9 cellular contexts compared by ENCODE assay signal in the genomic region with DNA sequence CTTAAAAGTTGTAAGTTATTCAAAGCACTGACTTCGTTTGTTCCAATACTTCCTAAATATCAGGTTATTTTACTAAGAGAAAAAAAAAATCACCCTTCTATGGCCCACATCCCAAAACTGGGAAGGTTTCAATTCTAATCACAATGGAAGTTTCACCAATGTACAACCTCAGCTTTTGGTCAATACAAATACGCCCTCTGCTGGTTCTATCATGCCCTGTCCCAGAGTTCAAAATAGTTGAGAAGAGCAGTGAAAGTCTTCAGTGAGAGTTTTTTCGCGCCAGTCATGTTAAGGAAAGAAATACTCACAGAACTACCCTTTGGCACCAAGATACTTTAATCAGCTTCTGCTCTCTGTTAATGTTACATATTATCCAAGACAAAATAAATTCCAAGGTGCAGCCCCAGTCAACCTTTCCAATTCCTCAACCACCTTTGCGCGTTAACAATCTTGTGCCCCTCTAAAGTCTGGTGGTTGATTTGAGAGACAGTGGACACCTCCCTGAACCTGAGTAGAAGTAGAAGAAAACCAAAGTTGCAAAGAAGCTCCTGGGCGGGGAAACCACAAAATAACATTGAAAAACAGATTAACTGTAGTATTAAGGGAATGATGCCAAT. TPM values are rescaled to one million over a fixed set of nuclear protein-coding genes. Genes with fewer than 3 reads are reported as not detected.
DNase-seq lines count a peak whose midpoint lies in the region; ATAC-seq, FAIRE-seq and TF ChIP-seq lines count a peak whose summit lies in the region.
"Had no signal": no experiment of that assay in that cellular context is flagged by ENCODE, and none has a peak within 500 bp of the region (broad histone marks: within the 10 kb centered on the region; RNA-seq: fewer than 3 reads in every experiment).

No MANE protein-coding gene starts in this region.

- intact Hi-C loops in HepG2 (cut with micrococcal nuclease; ENCODE audit: unreplicated experiment) = loop anchor here (1.0 kb wide), 4 partner anchors 74 to 498 kb away; no protein-coding TSS in a partner anchor

- ATAC-seq in GM23338 = peak; percentile 97
- peak; percentile 94 for ATAC-seq in HepG2
- ATAC-seq in HG03135 (IDR thresholded peaks at IDR 0.05; ENCODE audit: unreplicated experiment) = no peak

- H3K9me3 Mint-ChIP-seq in GM23338 = peaks cover 12% of the 10 kb centered on the region; the same call in 2 of the 3 replicates

- 49% methylated on average over 7 of the region's 7 CpGs for WGBS in HepG2 (ENCODE audit: low lambda C conversion rate)

- no TSS peak for BruUV-seq in HepG2 (replicated peaks; lab: Mats Ljungman, UMichigan)

- H3F3A ChIP-seq in GM23338 (replicated peaks; ENCODE audit: low read depth) = no peaks in the 10 kb centered on the region

- in situ Hi-C loops in HepG2 (cut with HindIII; ENCODE audit: extremely low pct_ligation_motif_present, low pct_unique_long_range_greater_than_20kb) = no loop called here

- no peaks in the 10 kb centered on the region for H3K4me1 Mint-ChIP-seq in GM23338

- peak; percentile 87 for FAIRE-seq in HepG2 (lab: Jason Lieb, UNC)

- POLR2A ChIA-PET in HepG2 (lab: Yijun Ruan, JAX) = no interaction called here

- H3K27me3 ChIP-seq in GM23338 (ENCODE audit: insufficient read depth) (no peaks in the 10 kb centered on the region), WERI-Rb-1 (ENCODE audit: insufficient read depth, low read depth, severe bottlenecking) (no peaks in the 10 kb centered on the region), HepG2 (ENCODE audit: control insufficient read depth in 1 of 2, insufficient read depth in 2 of 2, low read length in 2 of 2) (no peaks in the 10 kb centered on the region)

- no peak for TF ChIP-seq POLR2A in HepG2 (IDR thresholded peaks at IDR 0.05; ENCODE audit: insufficient read depth in 1 of 2, low read depth in 2 of 2, low read length in 2 of 2)

- H3K27ac ChIP-seq in GM23338 (ENCODE audit: low read depth) = no peak overlapping the region
- H3K27ac ChIP-seq in WERI-Rb-1 = no peak overlapping the region
- no peak overlapping the region for H3K27ac ChIP-seq in coronary artery
- no peak overlapping the region for H3K27ac ChIP-seq in HepG2 (ENCODE audit: extremely low read length, insufficient read depth, low read length)
- H3K27ac ChIP-seq: skin epidermis had no signal

- H3K36me3 Mint-ChIP-seq in GM23338 (ENCODE audit: low read depth) = no peaks in the 10 kb centered on the region

- no peaks in the 10 kb centered on the region for H3K9me2 ChIP-seq in GM23338 (ENCODE audit: insufficient read depth)

- H3K4me1 ChIP-seq in GM23338 (ENCODE audit: insufficient read depth) (no peaks in the 10 kb centered on the region), HepG2 (ENCODE audit: insufficient read depth, low read length) (no peaks in the 10 kb centered on the region)

- DNase-seq in AML-193 (lab: John Stamatoyannopoulos, UW) (peak; percentile 43 to 52), GM23338 (ENCODE audit: low spot score) (peak; percentile 94), NCI-H2171 treated with DMSO at 0.1 percent for 48 hours (lab: John Stamatoyannopoulos, UW) (peak; percentile 76), WERI-Rb-1 (peak; percentile 57), coronary artery (ENCODE audit: low spot score) (no peak), HepG2 (ENCODE audit: low spot score) (peak; percentile 58)
- peak; percentile 22 for DNase-seq in stimulated activated CD8-positive, alpha-beta memory T cell treated with anti-CD3 and anti-CD28 coated beads, Interleukin-12 subunit alpha, Interleukin-12 subunit beta, amount 100 ng/mL, for 1 hour (ENCODE audit: low read depth)

- H3K4me3 ChIP-seq in GM23338 (no peak overlapping the region), WERI-Rb-1 (ENCODE audit: low read depth, low read length) (no peak overlapping the region), coronary artery (no peak overlapping the region), HepG2 (replicated peaks in 1 of 3; ENCODE audit: insufficient read depth in 1 of 3, low read depth in 2 of 3, low read length in 3 of 3) (no peak overlapping the region)
- H3K4me3 ChIP-seq: skin epidermis had no signal

- CTCF ChIA-PET in HepG2 (lab: Yijun Ruan, JAX; ENCODE audit: low intra/inter-chr PET ratio, low total read pairs) = interaction anchor here (1.1 to 3.9 kb wide), 5 partner anchors 74 to 498 kb away, joined by 3 to 44 read pairs (median 17); no protein-coding TSS in a partner anchor

- H3K36me3 ChIP-seq in GM23338 (ENCODE audit: insufficient read depth) (no peaks in the 10 kb centered on the region), WERI-Rb-1 (no peaks in the 10 kb centered on the region), HepG2 (replicated peaks in 1 of 2; ENCODE audit: control insufficient read depth in 1 of 2, insufficient read depth in 2 of 2, low read length in 2 of 2) (no peaks in the 10 kb centered on the region)

- H3K9ac ChIP-seq in HepG2 (ENCODE audit: insufficient read depth, low read depth, low read length) = no peak overlapping the region

- TF ChIP-seq CTCF in GM23338 (conservative IDR thresholded peaks at IDR 0.05; ENCODE audit: low read depth in 2 of 2) (peak; percentile 95), WERI-Rb-1 (IDR thresholded peaks at IDR 0.05; ENCODE audit: low read depth, low read length) (peak; percentile 57), coronary artery (IDR thresholded peaks at IDR 0.05) (peak; percentile 54), HepG2 (CRISPR knock-in tag; IDR thresholded peaks at IDR 0.05) (peak; percentile 88)

- H3K79me2 ChIP-seq in GM23338 (replicated peaks; ENCODE audit: insufficient read depth) (no peaks in the 10 kb centered on the region), HepG2 (ENCODE audit: insufficient read depth, low read length) (no peaks in the 10 kb centered on the region)

- no peak overlapping the region for H3K27ac Mint-ChIP-seq in GM23338

- H3K4me2 ChIP-seq in GM23338 (no peak overlapping the region), HepG2 (ENCODE audit: low read depth, low read length) (no peak overlapping the region)

- H3K9me3 ChIP-seq in WERI-Rb-1 (ENCODE audit: severe bottlenecking) = no peaks in the 10 kb centered on the region
- no peaks in the 10 kb centered on the region for H3K9me3 ChIP-seq in HepG2 (ENCODE audit: low read length)

- H4K20me1 ChIP-seq in GM23338 (replicated peaks; ENCODE audit: insufficient read depth) (no peaks in the 10 kb centered on the region), HepG2 (ENCODE audit: insufficient read depth, low read length) (no peaks in the 10 kb centered on the region)

- TF ChIP-seq RAD21 in HepG2 (CRISPR knock-in tag; IDR thresholded peaks at IDR 0.05) = peak; percentile 71

- peaks cover 6% of the 10 kb centered on the region for H3K27me3 Mint-ChIP-seq in GM23338 (ENCODE audit: insufficient read depth, low read depth, poor library complexity)

- no peak overlapping the region for H2AFZ ChIP-seq in GM23338
- no peak overlapping the region for H2AFZ ChIP-seq in HepG2 (ENCODE audit: low read length)

- H3K4me3 Mint-ChIP-seq in GM23338 = no peak overlapping the region

- TF ChIP-seq EP300 in HepG2 (IDR thresholded peaks at IDR 0.05; ENCODE audit: low read depth in 2 of 2, low read length in 2 of 2) (no peak), HepG2 (CRISPR knock-in tag; IDR thresholded peaks at IDR 0.05; ENCODE audit: borderline replicate concordance) (no peak)

TF ChIP-seq in GM23338, 12 proteins besides CTCF, POLR2A, EP300 and RAD21 (continues in another document):
- no peak for TF ChIP-seq EZH2phosphoT487 (IDR thresholded peaks at IDR 0.05; ENCODE audit: unreplicated experiment)
- TF ChIP-seq EZH2 (IDR thresholded peaks at IDR 0.05; ENCODE audit: low read depth, unreplicated experiment) = no peak

TF ChIP-seq in HepG2, 621 proteins besides CTCF, POLR2A, EP300 and RAD21 (continues in another document):
- TF ChIP-seq FOXA1 (IDR thresholded peaks at IDR 0.05) = no peak
- 0 out of 2 replicates have a peak, but pooled peaks have one; percentile 7 for TF ChIP-seq FOXA1 (CRISPR knock-in tag; IDR thresholded peaks at IDR 0.05)
- TF ChIP-seq MTA1 (CRISPR knock-in tag; IDR thresholded peaks at IDR 0.05; ENCODE audit: borderline replicate concordance) = no peak
- TF ChIP-seq FOXA3 (CRISPR knock-in tag; IDR thresholded peaks at IDR 0.05) = peak; percentile 15; the same call in 1 of the 2 replicates

RNA-seq across cellular contexts. Expression of a gene that starts 59.9 kb away (rescaled TPM):
- total RNA-seq in GM23338 (2014; rRNA removed; shearing (Covaris generic)) = 217 and 246 TPM in 2 replicates
- 418 and 507 TPM in 2 replicates for polyA plus RNA-seq in GM23338 (2016; fragmentation: Nextera tagmentation; extraction: Ambion mirVana)
- 173 and 267 TPM in 2 replicates for total RNA-seq in HepG2 (2016; rRNA removed; fragmentation: Illumina TruSeq; extraction: Trizol)
- total RNA-seq in HepG2 (2016; cell fraction: cytosol; rRNA removed; fragmentation: Illumina TruSeq; extraction: Trizol; ENCODE audit: low read depth) = 49.4 and 50.3 TPM in 2 replicates
- 180 and 275 TPM in 2 replicates for total RNA-seq in HepG2 (2016; cell fraction: insoluble cytoplasmic fraction; rRNA removed; fragmentation: Illumina TruSeq; extraction: Trizol)
- total RNA-seq in HepG2 (2016; cell fraction: membrane; rRNA removed; fragmentation: Illumina TruSeq; extraction: Trizol) = 126 and 129 TPM in 2 replicates
- 67.2 and 70.9 TPM in 2 replicates for total RNA-seq in HepG2 (2016; cell fraction: nucleus; rRNA removed; fragmentation: Illumina TruSeq; extraction: Trizol)
- 66.6 and 101 TPM in 2 replicates for polyA plus RNA-seq in HepG2 (2011; rRNA removed)
- 30.8 and 49.8 TPM in 2 replicates for polyA plus RNA-seq in HepG2 (2011; cell fraction: cytosol; rRNA removed)
- 9.5 and 13.2 TPM in 2 replicates for polyA plus RNA-seq in HepG2 (2011; cell fraction: nucleus; rRNA removed)
- polyA plus RNA-seq in HepG2 (2012) = 125 and 152 TPM in 2 replicates
- 46.4 and 59.6 TPM in 2 replicates for polyA plus RNA-seq in HepG2 (2016; cell fraction: cytosol; fragmentation: Illumina TruSeq; extraction: Trizol; ENCODE audit: low read depth)
- 350 and 397 TPM in 2 replicates for polyA plus RNA-seq in HepG2 (2016; cell fraction: insoluble cytoplasmic fraction; fragmentation: Illumina TruSeq; extraction: Trizol; ENCODE audit: low read depth)
- 114 and 128 TPM in 2 replicates for polyA plus RNA-seq in HepG2 (2016; cell fraction: membrane; fragmentation: Illumina TruSeq; extraction: Trizol; ENCODE audit: low read depth)
- polyA plus RNA-seq in HepG2 (2016; cell fraction: nucleus; fragmentation: Illumina TruSeq; extraction: Trizol; ENCODE audit: insufficient read depth, low read depth) = 128 and 143 TPM in 2 replicates
- 20.6 and 23.3 TPM in 2 replicates for polyA minus RNA-seq in HepG2 (2011; rRNA and poly(A)+ RNA removed; ENCODE audit: low replicate concordance)
- polyA minus RNA-seq in HepG2 (2011; cell fraction: cytosol; rRNA and poly(A)+ RNA removed) = 48.4 and 52.0 TPM in 2 replicates
- 24.3 and 25.2 TPM in 2 replicates for polyA minus RNA-seq in HepG2 (2011; cell fraction: nucleus; rRNA and poly(A)+ RNA removed)
